Comparison of ENCODE assay signal across 11 cellular contexts in the genomic region with DNA sequence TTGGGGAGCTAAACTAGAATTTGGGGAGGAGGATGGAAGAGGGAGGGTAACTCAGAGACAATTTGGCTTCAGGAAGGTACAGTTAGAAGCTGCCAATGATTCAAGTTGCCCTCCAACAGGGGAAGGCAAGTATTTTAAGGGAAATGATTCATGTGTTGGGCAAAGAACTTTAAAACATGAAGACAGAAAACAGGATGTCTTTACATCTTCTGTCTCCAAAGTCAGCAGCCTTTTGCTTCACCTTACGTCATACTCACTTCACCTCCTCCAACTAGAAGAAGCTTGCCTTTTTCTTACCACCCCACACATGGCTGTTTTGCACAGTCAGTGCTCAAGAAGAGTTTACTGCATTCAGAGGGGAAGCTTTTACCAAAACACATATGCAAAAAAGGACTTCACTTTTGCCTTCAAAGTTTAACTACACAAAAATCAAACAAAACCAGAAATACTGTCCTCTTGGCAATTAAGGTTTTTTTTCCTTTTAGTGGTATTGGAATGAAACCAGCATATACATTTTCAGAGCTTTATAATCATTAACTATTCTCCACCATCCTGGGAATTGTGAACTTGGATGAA. TPM values are rescaled to one million over a fixed set of nuclear protein-coding genes. Genes with fewer than 3 reads are reported as not detected.
DNase-seq lines count a peak whose midpoint lies in the region; ATAC-seq and TF ChIP-seq lines count a peak whose summit lies in the region.
"Had no signal": no experiment of that assay in that cellular context is flagged by ENCODE, and none has a peak within 500 bp of the region (broad histone marks: within the 10 kb centered on the region; RNA-seq: fewer than 3 reads in every experiment).

No MANE protein-coding gene starts in this region.

- 30% methylated on average over 1 of the region's 1 CpG for WGBS in right cardiac atrium
- no CpG with 5 or more reads among the region's 1 CpG for WGBS in H9 (ENCODE audit: extremely low coverage, insufficient read length, low lambda C conversion rate)
- WGBS in lower leg skin, 2 donors: 26 to 33% methylated on average over 1 of the region's 1 CpG

- H3K27me3 Mint-ChIP-seq in H9 (ENCODE audit: low read depth): peaks cover 10% of the 10 kb centered on the region

- H3K4ac ChIP-seq in H9 (ENCODE audit: low read depth, low read length): no peak overlapping the region

- intact Hi-C loops in ascending aorta (cut with DNase I) (no loop called here), right cardiac atrium (cut with DNase I) (no loop called here), lower leg skin (cut with DNase I; ENCODE audit: low total_unique reads) (no loop called here)

- DNase-seq in SKM-1 treated with dmso at 0.1 percent for 144 hours (lab: John Stamatoyannopoulos, UW; ENCODE audit: unreplicated experiment) (peak; percentile 25), SKM-1 (lab: John Stamatoyannopoulos, UW; ENCODE audit: unreplicated experiment) (no peak), ascending aorta (ENCODE audit: low spot score in 2 of 2) (no peak), right cardiac atrium (no peak), stromal cell of bone marrow (ENCODE audit: low read depth) (peak; percentile 72), H9 (no peak), lower leg skin (ENCODE audit: low spot score in 2 of 2) (no peak), NCI-H82 treated with DMSO at 0.1 percent for 48 hours (lab: John Stamatoyannopoulos, UW; ENCODE audit: unreplicated experiment) (no peak)
- DNase-seq: activated T-cell treated with anti-CD3 and anti-CD28 coated beads, Interleukin-2, amount 50 U/mL, for 24 hours had no signal

- H2BK5ac ChIP-seq in H9 (ENCODE audit: insufficient read length, low read length): no peak overlapping the region

- no peaks in the 10 kb centered on the region for H3K79me2 ChIP-seq in H9 (ENCODE audit: insufficient read depth, low read length)

- H3T11ph ChIP-seq in H9 (ENCODE audit: low read length): no peak overlapping the region

- H3K4me3 Mint-ChIP-seq in H9: no peak overlapping the region
- H3K4me3 Mint-ChIP-seq: activated T-cell treated with anti-CD3 and anti-CD28 coated beads, Interleukin-2, amount 50 U/mL, for 24 hours; stimulated activated memory B cell treated with anti-CD40 and anti-IgM and Interleukin-4, amounts not matched to agents 10 μg/mL and 1 μg/mL and 100 μg/mL, for 72 hours had no signal

- no peaks in the 10 kb centered on the region for H3K9me3 Mint-ChIP-seq in H9
- H3K9me3 Mint-ChIP-seq: activated T-cell treated with anti-CD3 and anti-CD28 coated beads, Interleukin-2, amount 50 U/mL, for 24 hours; stimulated activated memory B cell treated with anti-CD40 and anti-IgM and Interleukin-4, amounts not matched to agents 10 μg/mL and 1 μg/mL and 100 μg/mL, for 72 hours had no signal

- H2AFZ ChIP-seq in H9 (ENCODE audit: low read length): no peak overlapping the region

- no peaks in the 10 kb centered on the region for H3K79me1 ChIP-seq in H9 (ENCODE audit: insufficient read depth, low read depth, low read length, poor library complexity, severe bottlenecking)

- H3K27ac ChIP-seq in ascending aorta: peak overlapping the region; percentile 90 to 97
- peak overlapping the region; percentile 44 for H3K27ac ChIP-seq in right cardiac atrium (ENCODE audit: low read length)
- H3K27ac ChIP-seq in H9 (ENCODE audit: insufficient read length, low read depth, low read length): no peak overlapping the region
- H3K27ac ChIP-seq: neutrophil had no signal

- no peaks in the 10 kb centered on the region for H3K36me3 Mint-ChIP-seq in H9 (ENCODE audit: insufficient read depth in 1 of 3, low read depth in 3 of 3)
- H3K36me3 Mint-ChIP-seq: stimulated activated memory B cell treated with anti-CD40 and anti-IgM and Interleukin-4, amounts not matched to agents 10 μg/mL and 1 μg/mL and 100 μg/mL, for 72 hours had no signal

- no peaks in the 10 kb centered on the region for H3K9me3 ChIP-seq in ascending aorta
- H3K9me3 ChIP-seq in right cardiac atrium (ENCODE audit: control insufficient read depth, low read length): no peaks in the 10 kb centered on the region
- no peaks in the 10 kb centered on the region for H3K9me3 ChIP-seq in H9 (ENCODE audit: control insufficient read depth, low read depth, low read length)
- H3K9me3 ChIP-seq: neutrophil had no signal

- H2BK120ac ChIP-seq in H9 (ENCODE audit: low read depth, low read length, poor library complexity, severe bottlenecking): no peak overlapping the region

- no peaks in the 10 kb centered on the region for H3K4me1 Mint-ChIP-seq in H9
- H3K4me1 Mint-ChIP-seq: stimulated activated memory B cell treated with anti-CD40 and anti-IgM and Interleukin-4, amounts not matched to agents 10 μg/mL and 1 μg/mL and 100 μg/mL, for 72 hours had no signal

- no peaks in the 10 kb centered on the region for H3K36me3 ChIP-seq in ascending aorta
- H3K36me3 ChIP-seq: neutrophil had no signal

- H3K4me3 ChIP-seq in ascending aorta: no peak overlapping the region
- no peak overlapping the region for H3K4me3 ChIP-seq in right cardiac atrium (ENCODE audit: low read length)
- no peak overlapping the region for H3K4me3 ChIP-seq in lower leg skin (ENCODE audit: low read depth, poor library complexity, severe bottlenecking)

- peak; percentile 30 to 53 for ATAC-seq in right cardiac atrium
- ATAC-seq: stimulated activated memory B cell treated with anti-CD40 and anti-IgM and Interleukin-4, amounts not matched to agents 10 μg/mL and 1 μg/mL and 100 μg/mL, for 72 hours had no signal

- no peak overlapping the region for H2AK5ac ChIP-seq in H9 (ENCODE audit: insufficient read length, low read length)

- H3K23ac ChIP-seq in H9 (ENCODE audit: insufficient read length, low read depth, low read length): no peak overlapping the region

- TF ChIP-seq POLR2A in lower leg skin (IDR thresholded peaks at IDR 0.05): no peak

- no peaks in the 10 kb centered on the region for H4K20me1 ChIP-seq in H9 (ENCODE audit: control insufficient read depth, insufficient read depth, insufficient read length)

- H4K5ac ChIP-seq in H9 (ENCODE audit: insufficient read length, low read depth, low read length): no peak overlapping the region

- H3K56ac ChIP-seq in H9 (ENCODE audit: insufficient read length, low read depth, low read length): no peak overlapping the region

- H4K91ac ChIP-seq in H9 (ENCODE audit: insufficient read length, low read depth, low read length): no peak overlapping the region

- no peak overlapping the region for H3K4me2 ChIP-seq in H9 (ENCODE audit: insufficient read depth, insufficient read length, low read length)

- no peaks in the 10 kb centered on the region for H3K23me2 ChIP-seq in H9 (ENCODE audit: insufficient read length, low read depth, low read length, poor library complexity, severe bottlenecking)

- no peak overlapping the region for H3K14ac ChIP-seq in H9 (ENCODE audit: insufficient read depth, low read length)

- peaks cover 24 to 54% of the 10 kb centered on the region in 2 donors for H3K4me1 ChIP-seq in ascending aorta
- peaks cover 13% of the 10 kb centered on the region for H3K4me1 ChIP-seq in right cardiac atrium (ENCODE audit: control insufficient read depth, insufficient read depth, low read length)
- no peaks in the 10 kb centered on the region for H3K4me1 ChIP-seq in H9 (ENCODE audit: insufficient read depth, low read length)

- no peak overlapping the region for H3K18ac ChIP-seq in H9 (ENCODE audit: insufficient read length, low read depth, low read length)

- no peak overlapping the region for H2BK20ac ChIP-seq in H9 (ENCODE audit: low read depth, low read length, poor library complexity, severe bottlenecking)

- H3K9ac ChIP-seq in H9 (ENCODE audit: extremely low read depth, insufficient read length, low read length): no peak overlapping the region

- H2BK15ac ChIP-seq in H9 (ENCODE audit: low read depth, low read length): no peak overlapping the region

- H2BK12ac ChIP-seq in H9 (ENCODE audit: insufficient read length, low read depth, low read length): no peak overlapping the region

- H4K8ac ChIP-seq in H9 (replicated peaks; ENCODE audit: insufficient read length, low read depth, low read length): no peak overlapping the region

- TF ChIP-seq CTCF in ascending aorta (IDR thresholded peaks at IDR 0.05) (no peak), H9 (conservative IDR thresholded peaks at IDR 0.05) (no peak), lower leg skin (IDR thresholded peaks at IDR 0.05) (no peak)

- H3K27ac Mint-ChIP-seq in H9: no peak overlapping the region
- H3K27ac Mint-ChIP-seq: activated T-cell treated with anti-CD3 and anti-CD28 coated beads, Interleukin-2, amount 50 U/mL, for 24 hours; stimulated activated memory B cell treated with anti-CD40 and anti-IgM and Interleukin-4, amounts not matched to agents 10 μg/mL and 1 μg/mL and 100 μg/mL, for 72 hours had no signal

- no peaks in the 10 kb centered on the region for H3K27me3 ChIP-seq in ascending aorta
- no peaks in the 10 kb centered on the region for H3K27me3 ChIP-seq in right cardiac atrium (ENCODE audit: control insufficient read depth, insufficient read depth)
- no peaks in the 10 kb centered on the region for H3K27me3 ChIP-seq in H9 (ENCODE audit: insufficient read depth, low read length)
- H3K27me3 ChIP-seq: neutrophil had no signal

RNA-seq across cellular contexts. Expression of a gene that starts 36.0 kb away (rescaled TPM):
- total RNA-seq in ascending aorta (2.0 TPM), right cardiac atrium (100 to 1,000 TPM; 162 to 222 (median 203) TPM), H9 (2021) (1.1 and 1.2 TPM in 2 replicates), lower leg skin (10 to 100 TPM in 2 of 4 donors, 1 to 10 TPM in 2; 5.3 to 30.2 (median 10.3) TPM)
- polyA plus RNA-seq in right cardiac atrium: 146 TPM

Comparison
In these comparisons a context has a peak if more than half of its experiments do, and no peak if none do; other contexts are left out.
1. DNase-seq: peak in SKM-1 treated with dmso at 0.1 percent for 144 hours (single experiment) and stromal cell of bone marrow (single experiment); none in SKM-1 (single experiment), ascending aorta (0 of 2), right cardiac atrium (0 of 3), H9 (single experiment), lower leg skin (0 of 2) and NCI-H82 treated with DMSO at 0.1 percent for 48 hours (single experiment).
2. RNA of a gene that starts 36.0 kb away (total RNA-seq): 162 to 222 TPM in right cardiac atrium; 5.3 to 30.2 TPM in lower leg skin, 2.0 TPM in ascending aorta (single experiment) and 1.1 to 1.2 TPM in H9; every median in the first group is over 4 times any median in the second.